In the genomic region with DNA sequence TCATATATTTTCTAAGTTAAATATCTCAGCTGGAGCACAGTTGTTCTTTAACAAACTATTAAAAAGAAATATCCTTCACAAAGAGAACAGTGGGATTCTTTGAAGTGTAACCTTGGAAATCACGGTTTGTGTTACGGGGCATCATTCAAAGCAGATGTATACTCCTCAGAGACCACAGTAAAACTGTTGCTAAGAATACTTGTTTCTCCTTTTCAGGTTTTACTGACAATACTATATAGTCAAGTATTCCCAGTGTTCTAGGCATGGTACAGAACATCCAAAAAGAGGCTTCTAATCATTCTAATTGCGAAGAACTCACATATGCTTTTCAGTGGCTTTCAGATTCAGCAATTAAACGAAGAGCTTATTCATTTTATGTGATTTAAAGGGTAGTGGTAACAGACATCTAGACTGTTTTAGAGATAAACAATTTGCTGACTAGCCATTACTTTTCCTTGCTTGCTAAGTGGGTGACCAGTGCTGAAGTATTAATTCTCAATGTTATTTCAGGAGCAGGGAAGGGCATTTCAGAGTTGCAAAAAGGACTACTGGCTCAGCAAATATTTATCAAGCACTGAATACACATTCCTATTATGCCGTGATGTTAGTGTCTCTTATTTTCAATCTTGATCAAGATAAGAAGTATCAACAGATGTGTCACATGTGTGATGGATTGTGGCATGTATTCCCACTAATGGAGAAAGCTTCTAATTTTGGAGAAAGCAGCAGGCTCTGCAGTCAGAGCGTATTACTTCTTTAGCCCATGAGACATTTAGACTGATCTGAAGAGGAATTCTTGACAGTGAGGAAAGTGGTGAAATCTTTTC, we compare ENCODE assay signal across 19 cellular contexts.
A peak's percentile ranks its signal among the peaks of the same experiment; 100 is the strongest.
DNase-seq lines count a peak whose midpoint lies in the region; ATAC-seq and TF ChIP-seq lines count a peak whose summit lies in the region.
"Had no signal": no experiment of that assay in that cellular context is flagged by ENCODE, and none has a peak within 500 bp of the region (broad histone marks: within the 10 kb centered on the region; RNA-seq: fewer than 3 reads in every experiment).

No MANE protein-coding gene starts in this region.

- H3K4me3 Mint-ChIP-seq in stimulated activated effector memory CD8-positive, alpha-beta T cell treated with anti-CD3 and anti-CD28 coated beads, Interleukin-12 subunit alpha, Interleukin-12 subunit beta, amount 100 ng/mL, for 72 hours = no peak overlapping the region
- H3K4me3 Mint-ChIP-seq in natural killer cell treated with Interleukin-12 subunit alpha and Interleukin-12 subunit beta and Interleukin-15 and Interleukin-18, amount 100 ng/mL, for 72 hours = no peak overlapping the region
- H3K4me3 Mint-ChIP-seq: activated CD8-positive, alpha-beta memory T cell treated with anti-CD3 and anti-CD28 coated beads, Interleukin-2, amount 10 ng/mL, durations not matched to agents 7 days and 5 days; CD8-positive, alpha-beta T cell; immature natural killer cell; nephron progenitor cell had no signal

- intact Hi-C loops in heart left ventricle (cut with DNase I) (loop anchor here in 1 of 10 donors (10.0 kb wide), 1 partner anchor 62 kb away; no protein-coding TSS in a partner anchor), left lung (cut with DNase I) (no loop called here)

- DNase-seq in cardiac muscle cell (ENCODE audit: low read depth in 1 of 2, low spot score in 1 of 2) = peak in 1 of 2 donors; percentile 30
- no peak for DNase-seq in heart left ventricle
- no peak for DNase-seq in left lung
- DNase-seq in stimulated activated effector memory CD8-positive, alpha-beta T cell treated with anti-CD3 and anti-CD28 coated beads, Interleukin-12 subunit alpha, Interleukin-12 subunit beta, amount 100 ng/mL, for 72 hours (ENCODE audit: low spot score in 2 of 2) = no peak
- DNase-seq in natural killer cell treated with Interleukin-12 subunit alpha and Interleukin-12 subunit beta and Interleukin-15 and Interleukin-18, amount 100 ng/mL, for 72 hours (ENCODE audit: low spot score) = no peak
- DNase-seq in SHP77 (lab: John Stamatoyannopoulos, UW) = no peak
- DNase-seq: activated CD8-positive, alpha-beta memory T cell treated with anti-CD3 and anti-CD28 coated beads, Interleukin-2, amount 10 ng/mL, durations not matched to agents 7 days and 5 days; CD8-positive, alpha-beta T cell; effector memory CD4-positive, alpha-beta T cell; HCEC 1CT; immature natural killer cell; NCI-H2171; nephron progenitor cell; PC-3 had no signal

- H3K36me3 Mint-ChIP-seq in stimulated activated effector memory CD8-positive, alpha-beta T cell treated with anti-CD3 and anti-CD28 coated beads, Interleukin-12 subunit alpha, Interleukin-12 subunit beta, amount 100 ng/mL, for 72 hours = no peaks in the 10 kb centered on the region
- H3K36me3 Mint-ChIP-seq in natural killer cell treated with Interleukin-12 subunit alpha and Interleukin-12 subunit beta and Interleukin-15 and Interleukin-18, amount 100 ng/mL, for 72 hours = no peaks in the 10 kb centered on the region
- H3K36me3 Mint-ChIP-seq: CD8-positive, alpha-beta T cell; immature natural killer cell had no signal

- ATAC-seq in heart left ventricle (no peak), left lung (peak; percentile 65), HG03565 (IDR thresholded peaks at IDR 0.05; ENCODE audit: unreplicated experiment) (no peak)
- ATAC-seq in stimulated activated effector memory CD8-positive, alpha-beta T cell treated with anti-CD3 and anti-CD28 coated beads, Interleukin-12 subunit alpha, Interleukin-12 subunit beta, amount 100 ng/mL, for 72 hours = no peak
- no peak for ATAC-seq in natural killer cell treated with Interleukin-12 subunit alpha and Interleukin-12 subunit beta and Interleukin-15 and Interleukin-18, amount 100 ng/mL, for 72 hours
- ATAC-seq: activated CD8-positive, alpha-beta memory T cell treated with anti-CD3 and anti-CD28 coated beads, Interleukin-2, amount 10 ng/mL, durations not matched to agents 7 days and 5 days; CD8-positive, alpha-beta T cell; PC-3 had no signal

- H3K9me3 ChIP-seq in cardiac muscle cell (ENCODE audit: low read depth) = peaks cover 4% of the 10 kb centered on the region
- H3K9me3 ChIP-seq in heart left ventricle = peaks cover 0 to 14% (median 0%) of the 10 kb centered on the region in 12 donors
- H3K9me3 ChIP-seq in left lung = peaks cover 0 to 2% of the 10 kb centered on the region in 2 donors
- H3K9me3 ChIP-seq: prostate gland, SJSA1, thoracic aorta had no signal

- H3K4me1 ChIP-seq in cardiac muscle cell (ENCODE audit: low read depth) (peaks cover 57% of the 10 kb centered on the region), heart left ventricle (peaks cover 0 to 33% (median 3%) of the 10 kb centered on the region in 12 donors), left lung (no peaks in the 10 kb centered on the region)
- H3K4me1 ChIP-seq: prostate gland, SJSA1 had no signal

- no peaks in the 10 kb centered on the region for H3K9me3 Mint-ChIP-seq in stimulated activated effector memory CD8-positive, alpha-beta T cell treated with anti-CD3 and anti-CD28 coated beads, Interleukin-12 subunit alpha, Interleukin-12 subunit beta, amount 100 ng/mL, for 72 hours
- no peaks in the 10 kb centered on the region for H3K9me3 Mint-ChIP-seq in natural killer cell treated with Interleukin-12 subunit alpha and Interleukin-12 subunit beta and Interleukin-15 and Interleukin-18, amount 100 ng/mL, for 72 hours
- H3K9me3 Mint-ChIP-seq: CD8-positive, alpha-beta T cell; immature natural killer cell had no signal

- H3K27me3 ChIP-seq in cardiac muscle cell (no peaks in the 10 kb centered on the region), heart left ventricle (no peaks in the 10 kb centered on the region), left lung (no peaks in the 10 kb centered on the region)
- H3K27me3 ChIP-seq: SJSA1 had no signal

- H3K27ac Mint-ChIP-seq in stimulated activated effector memory CD8-positive, alpha-beta T cell treated with anti-CD3 and anti-CD28 coated beads, Interleukin-12 subunit alpha, Interleukin-12 subunit beta, amount 100 ng/mL, for 72 hours = no peak overlapping the region
- no peak overlapping the region for H3K27ac Mint-ChIP-seq in natural killer cell treated with Interleukin-12 subunit alpha and Interleukin-12 subunit beta and Interleukin-15 and Interleukin-18, amount 100 ng/mL, for 72 hours
- H3K27ac Mint-ChIP-seq: activated CD8-positive, alpha-beta memory T cell treated with anti-CD3 and anti-CD28 coated beads, Interleukin-2, amount 10 ng/mL, durations not matched to agents 7 days and 5 days; CD8-positive, alpha-beta T cell; immature natural killer cell; nephron progenitor cell had no signal

- H3K4me1 Mint-ChIP-seq in stimulated activated effector memory CD8-positive, alpha-beta T cell treated with anti-CD3 and anti-CD28 coated beads, Interleukin-12 subunit alpha, Interleukin-12 subunit beta, amount 100 ng/mL, for 72 hours = no peaks in the 10 kb centered on the region
- no peaks in the 10 kb centered on the region for H3K4me1 Mint-ChIP-seq in natural killer cell treated with Interleukin-12 subunit alpha and Interleukin-12 subunit beta and Interleukin-15 and Interleukin-18, amount 100 ng/mL, for 72 hours (ENCODE audit: low read depth in 2 of 2)
- H3K4me1 Mint-ChIP-seq: activated CD8-positive, alpha-beta memory T cell treated with anti-CD3 and anti-CD28 coated beads, Interleukin-2, amount 10 ng/mL, durations not matched to agents 7 days and 5 days; immature natural killer cell had no signal

- TF ChIP-seq CTCF in cardiac muscle cell (IDR thresholded peaks at IDR 0.05; ENCODE audit: low read depth, low read length) (no peak), heart left ventricle (IDR thresholded peaks at IDR 0.05) (no peak), VCaP (conservative IDR thresholded peaks at IDR 0.05) (no peak), left lung (IDR thresholded peaks at IDR 0.05) (no peak)

- WGBS in heart left ventricle, 4 donors = 61 to 67% (median 64%) methylated on average over 6 of the region's 6 CpGs

- no peaks in the 10 kb centered on the region for H3K36me3 ChIP-seq in cardiac muscle cell
- no peaks in the 10 kb centered on the region for H3K36me3 ChIP-seq in heart left ventricle
- no peaks in the 10 kb centered on the region for H3K36me3 ChIP-seq in left lung
- H3K36me3 ChIP-seq: prostate gland, SJSA1, thoracic aorta had no signal

- TF ChIP-seq POLR2A in heart left ventricle (IDR thresholded peaks at IDR 0.05) = no peak

- H3K27me3 Mint-ChIP-seq in natural killer cell treated with Interleukin-12 subunit alpha and Interleukin-12 subunit beta and Interleukin-15 and Interleukin-18, amount 100 ng/mL, for 72 hours = no peaks in the 10 kb centered on the region
- H3K27me3 Mint-ChIP-seq: activated CD8-positive, alpha-beta memory T cell treated with anti-CD3 and anti-CD28 coated beads, Interleukin-2, amount 10 ng/mL, durations not matched to agents 7 days and 5 days had no signal

- H3K27ac ChIP-seq in cardiac muscle cell = peak overlapping the region; percentile 80
- no peak overlapping the region for H3K27ac ChIP-seq in heart left ventricle
- peak overlapping the region; percentile 77 for H3K27ac ChIP-seq in VCaP
- H3K27ac ChIP-seq in left lung = no peak overlapping the region
- H3K27ac ChIP-seq: prostate gland, SJSA1, thoracic aorta had no signal

- H3K4me3 ChIP-seq in cardiac muscle cell = no peak overlapping the region
- no peak overlapping the region for H3K4me3 ChIP-seq in heart left ventricle
- H3K4me3 ChIP-seq in left lung = no peak overlapping the region
- H3K4me3 ChIP-seq: prostate gland, SJSA1, thoracic aorta had no signal

Comparison
In these comparisons a context has a peak if more than half of its experiments do, and no peak if none do; other contexts are left out.
1. H3K27ac ChIP-seq: peak in cardiac muscle cell (single experiment) and VCaP (single experiment); none in heart left ventricle (0 of 12) and left lung (0 of 2).